1 cellular context compared by ENCODE assay signal in the genomic region with DNA sequence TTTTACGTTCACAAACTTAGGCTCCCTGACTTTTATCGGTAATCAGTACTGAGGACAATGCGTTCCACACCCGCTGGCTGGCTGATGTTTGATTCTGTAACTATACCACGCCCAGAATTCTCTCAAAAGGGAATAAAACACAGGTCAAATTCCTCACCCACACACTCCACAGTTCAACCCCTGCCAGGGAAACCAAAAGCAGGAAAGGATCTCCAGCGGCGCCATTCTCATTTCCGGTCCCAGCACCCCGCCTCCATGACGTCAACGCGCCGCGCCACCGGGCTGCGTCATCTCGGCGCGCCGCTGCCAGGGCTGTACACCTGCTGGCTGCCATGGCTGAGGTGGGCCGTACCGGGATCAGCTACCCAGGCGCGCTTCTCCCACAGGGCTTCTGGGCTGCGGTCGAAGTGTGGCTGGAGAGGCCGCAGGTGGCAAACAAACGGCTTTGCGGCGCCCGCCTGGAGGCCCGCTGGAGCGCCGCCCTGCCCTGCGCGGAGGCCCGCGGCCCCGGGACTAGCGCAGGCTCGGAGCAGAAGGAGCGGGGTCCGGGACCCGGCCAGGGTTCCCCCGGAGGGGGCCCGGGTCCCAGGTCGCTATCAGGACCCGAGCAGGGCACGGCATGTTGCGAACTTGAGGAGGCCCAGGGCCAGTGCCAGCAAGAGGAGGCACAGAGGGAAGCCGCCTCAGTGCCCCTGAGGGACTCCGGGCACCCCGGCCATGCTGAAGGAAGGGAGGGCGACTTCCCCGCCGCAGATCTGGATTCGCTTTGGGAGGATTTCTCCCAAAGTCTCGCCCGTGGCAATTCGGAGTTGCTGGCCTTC.
TF ChIP-seq lines count a peak whose summit lies in the region.

A gene (minus strand): TSS at position 233 of the 821 bp plus-strand sequence. CDS start 24,202 bp downstream, outside the sequence.
A gene with protein sequence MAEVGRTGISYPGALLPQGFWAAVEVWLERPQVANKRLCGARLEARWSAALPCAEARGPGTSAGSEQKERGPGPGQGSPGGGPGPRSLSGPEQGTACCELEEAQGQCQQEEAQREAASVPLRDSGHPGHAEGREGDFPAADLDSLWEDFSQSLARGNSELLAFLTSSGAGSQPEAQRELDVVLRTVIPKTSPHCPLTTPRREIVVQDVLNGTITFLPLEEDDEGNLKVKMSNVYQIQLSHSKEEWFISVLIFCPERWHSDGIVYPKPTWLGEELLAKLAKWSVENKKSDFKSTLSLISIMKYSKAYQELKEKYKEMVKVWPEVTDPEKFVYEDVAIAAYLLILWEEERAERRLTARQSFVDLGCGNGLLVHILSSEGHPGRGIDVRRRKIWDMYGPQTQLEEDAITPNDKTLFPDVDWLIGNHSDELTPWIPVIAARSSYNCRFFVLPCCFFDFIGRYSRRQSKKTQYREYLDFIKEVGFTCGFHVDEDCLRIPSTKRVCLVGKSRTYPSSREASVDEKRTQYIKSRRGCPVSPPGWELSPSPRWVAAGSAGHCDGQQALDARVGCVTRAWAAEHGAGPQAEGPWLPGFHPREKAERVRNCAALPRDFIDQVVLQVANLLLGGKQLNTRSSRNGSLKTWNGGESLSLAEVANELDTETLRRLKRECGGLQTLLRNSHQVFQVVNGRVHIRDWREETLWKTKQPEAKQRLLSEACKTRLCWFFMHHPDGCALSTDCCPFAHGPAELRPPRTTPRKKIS (plus strand): TSS at position 287 of the 821 bp plus-strand sequence. CDS start 46 bp downstream, at position 333.

TF ChIP-seq in HepG2, 621 proteins besides CTCF, POLR2A, EP300 and RAD21 (continued from another document and continues in another):
- TF ChIP-seq HDAC2 (CRISPR knock-in tag; IDR thresholded peaks at IDR 0.05) (peak; percentile 85), ZKSCAN8 (CRISPR knock-in tag; IDR thresholded peaks at IDR 0.05; ENCODE audit: borderline replicate concordance) (no peak), MXI1 (IDR thresholded peaks at IDR 0.05; ENCODE audit: borderline replicate concordance, low read depth, low read length) (peak; percentile 98; the same call in 2 of the 3 replicates), SALL2 (CRISPR knock-in tag; IDR thresholded peaks at IDR 0.05) (0 out of 2 replicates have a peak, but pooled peaks have one; percentile 48), ZNF235 (CRISPR knock-in tag; IDR thresholded peaks at IDR 0.05; ENCODE audit: borderline replicate concordance) (peak; percentile 61; the same call in 1 of the 2 replicates), SRF (IDR thresholded peaks at IDR 0.05; ENCODE audit: low read depth, low read length) (peak; percentile 84), ZNF850 (CRISPR knock-in tag; conservative IDR thresholded peaks at IDR 0.05) (no peak), ZNF724P (CRISPR knock-in tag; IDR thresholded peaks at IDR 0.05; ENCODE audit: borderline replicate concordance) (no peak; the same call in 1 of the 2 replicates), REXO4 (CRISPR knock-in tag; IDR thresholded peaks at IDR 0.05; ENCODE audit: borderline replicate concordance) (no peak), ZNF451 (CRISPR knock-in tag; IDR thresholded peaks at IDR 0.05) (0 out of 2 replicates have a peak, but pooled peaks have one; percentile 35), ZFP90 (CRISPR knock-in tag; IDR thresholded peaks at IDR 0.05; ENCODE audit: borderline replicate concordance) (peak; percentile 37; the same call in 1 of the 2 replicates), ZFY (CRISPR knock-in tag; IDR thresholded peaks at IDR 0.05) (peak; percentile 95), ZNF335 (CRISPR knock-in tag; IDR thresholded peaks at IDR 0.05) (0 out of 2 replicates have a peak, but pooled peaks have one; percentile 40), NFYB (CRISPR knock-in tag; IDR thresholded peaks at IDR 0.05) (0 out of 2 replicates have a peak, but pooled peaks have one; percentile 29), NFE2L1 (CRISPR knock-in tag; IDR thresholded peaks at IDR 0.05; ENCODE audit: borderline replicate concordance) (no peak), KDM4B (CRISPR knock-in tag; IDR thresholded peaks at IDR 0.05) (no peak), ZNF350 (CRISPR knock-in tag; IDR thresholded peaks at IDR 0.05; ENCODE audit: borderline replicate concordance, low read depth) (peak; percentile 58; the same call in 1 of the 2 replicates), SOX6 (IDR thresholded peaks at IDR 0.05) (no peak), SOX6 (CRISPR knock-in tag; IDR thresholded peaks at IDR 0.05) (peak; percentile 43), ZBTB21 (CRISPR knock-in tag; IDR thresholded peaks at IDR 0.05) (peak; percentile 86), ZNF317 (CRISPR knock-in tag; IDR thresholded peaks at IDR 0.05) (0 out of 2 replicates have a peak, but pooled peaks have one; percentile 33), ZNF234 (CRISPR knock-in tag; conservative IDR thresholded peaks at IDR 0.05) (no peak), ZNF761 (CRISPR knock-in tag; conservative IDR thresholded peaks at IDR 0.05) (0 out of 2 replicates have a peak, but pooled peaks have one; percentile 52), ATF7 (IDR thresholded peaks at IDR 0.05) (peak; percentile 71), ATF7 (CRISPR knock-in tag; IDR thresholded peaks at IDR 0.05) (peak; percentile 83; the same call in 1 of the 2 replicates), PHF8 (CRISPR knock-in tag; IDR thresholded peaks at IDR 0.05) (peak; percentile 87), TBX2 (CRISPR knock-in tag; IDR thresholded peaks at IDR 0.05; ENCODE audit: borderline replicate concordance) (peak; percentile 66), POLR2AphosphoS5 (IDR thresholded peaks at IDR 0.05; ENCODE audit: low read depth, low read length) (peak; percentile 83), SIN3B (IDR thresholded peaks at IDR 0.05; ENCODE audit: low read length) (peak; percentile 96), AHR (CRISPR knock-in tag; IDR thresholded peaks at IDR 0.05) (0 out of 2 replicates have a peak, but pooled peaks have one; percentile 28), ZNF652 (CRISPR knock-in tag; IDR thresholded peaks at IDR 0.05; ENCODE audit: borderline replicate concordance, low read depth) (no peak), ZNF333 (CRISPR knock-in tag; IDR thresholded peaks at IDR 0.05; ENCODE audit: borderline replicate concordance) (peak; percentile 77; the same call in 1 of the 2 replicates), SP4 (CRISPR knock-in tag; IDR thresholded peaks at IDR 0.05) (peak; percentile 93), ZNF207 (IDR thresholded peaks at IDR 0.05; ENCODE audit: borderline replicate concordance) (no peak), TP53 (CRISPR knock-in tag; conservative IDR thresholded peaks at IDR 0.05) (0 out of 2 replicates have a peak, but pooled peaks have one; percentile 66), ARID2 (CRISPR knock-in tag; IDR thresholded peaks at IDR 0.05; ENCODE audit: borderline replicate concordance) (no peak), ZNF776 (CRISPR knock-in tag; IDR thresholded peaks at IDR 0.05) (0 out of 2 replicates have a peak, but pooled peaks have one; percentile 75), ZBTB1 (CRISPR knock-in tag; IDR thresholded peaks at IDR 0.05; ENCODE audit: borderline replicate concordance) (no peak), ZFP41 (CRISPR knock-in tag; IDR thresholded peaks at IDR 0.05; ENCODE audit: borderline replicate concordance) (no peak), ZNF331 (CRISPR knock-in tag; IDR thresholded peaks at IDR 0.05) (peak; percentile 76), ETV5 (CRISPR knock-in tag; IDR thresholded peaks at IDR 0.05; ENCODE audit: borderline replicate concordance) (peak; percentile 85), TAF1 (CRISPR knock-in tag; IDR thresholded peaks at IDR 0.05) (peak; percentile 84), THAP11 (CRISPR knock-in tag; IDR thresholded peaks at IDR 0.05) (peak; percentile 95)
- TF ChIP-seq, protein P1, sequence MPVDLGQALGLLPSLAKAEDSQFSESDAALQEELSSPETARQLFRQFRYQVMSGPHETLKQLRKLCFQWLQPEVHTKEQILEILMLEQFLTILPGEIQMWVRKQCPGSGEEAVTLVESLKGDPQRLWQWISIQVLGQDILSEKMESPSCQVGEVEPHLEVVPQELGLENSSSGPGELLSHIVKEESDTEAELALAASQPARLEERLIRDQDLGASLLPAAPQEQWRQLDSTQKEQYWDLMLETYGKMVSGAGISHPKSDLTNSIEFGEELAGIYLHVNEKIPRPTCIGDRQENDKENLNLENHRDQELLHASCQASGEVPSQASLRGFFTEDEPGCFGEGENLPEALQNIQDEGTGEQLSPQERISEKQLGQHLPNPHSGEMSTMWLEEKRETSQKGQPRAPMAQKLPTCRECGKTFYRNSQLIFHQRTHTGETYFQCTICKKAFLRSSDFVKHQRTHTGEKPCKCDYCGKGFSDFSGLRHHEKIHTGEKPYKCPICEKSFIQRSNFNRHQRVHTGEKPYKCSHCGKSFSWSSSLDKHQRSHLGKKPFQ (CRISPR knock-in tag; IDR thresholded peaks at IDR 0.05; ENCODE audit: insufficient replicate concordance): no peak
- TF ChIP-seq, protein P2, sequence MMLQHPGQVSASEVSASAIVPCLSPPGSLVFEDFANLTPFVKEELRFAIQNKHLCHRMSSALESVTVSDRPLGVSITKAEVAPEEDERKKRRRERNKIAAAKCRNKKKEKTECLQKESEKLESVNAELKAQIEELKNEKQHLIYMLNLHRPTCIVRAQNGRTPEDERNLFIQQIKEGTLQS (CRISPR knock-in tag; IDR thresholded peaks at IDR 0.05): 0 out of 2 replicates have a peak, but pooled peaks have one; percentile 24
- TF ChIP-seq, protein P3, sequence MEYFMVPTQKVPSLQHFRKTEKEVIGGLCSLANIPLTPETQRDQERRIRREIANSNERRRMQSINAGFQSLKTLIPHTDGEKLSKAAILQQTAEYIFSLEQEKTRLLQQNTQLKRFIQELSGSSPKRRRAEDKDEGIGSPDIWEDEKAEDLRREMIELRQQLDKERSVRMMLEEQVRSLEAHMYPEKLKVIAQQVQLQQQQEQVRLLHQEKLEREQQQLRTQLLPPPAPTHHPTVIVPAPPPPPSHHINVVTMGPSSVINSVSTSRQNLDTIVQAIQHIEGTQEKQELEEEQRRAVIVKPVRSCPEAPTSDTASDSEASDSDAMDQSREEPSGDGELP (IDR thresholded peaks at IDR 0.05; ENCODE audit: borderline replicate concordance, low read depth): peak; percentile 71; the same call in 1 of the 2 replicates
- TF ChIP-seq, protein P4, sequence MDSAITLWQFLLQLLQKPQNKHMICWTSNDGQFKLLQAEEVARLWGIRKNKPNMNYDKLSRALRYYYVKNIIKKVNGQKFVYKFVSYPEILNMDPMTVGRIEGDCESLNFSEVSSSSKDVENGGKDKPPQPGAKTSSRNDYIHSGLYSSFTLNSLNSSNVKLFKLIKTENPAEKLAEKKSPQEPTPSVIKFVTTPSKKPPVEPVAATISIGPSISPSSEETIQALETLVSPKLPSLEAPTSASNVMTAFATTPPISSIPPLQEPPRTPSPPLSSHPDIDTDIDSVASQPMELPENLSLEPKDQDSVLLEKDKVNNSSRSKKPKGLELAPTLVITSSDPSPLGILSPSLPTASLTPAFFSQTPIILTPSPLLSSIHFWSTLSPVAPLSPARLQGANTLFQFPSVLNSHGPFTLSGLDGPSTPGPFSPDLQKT (CRISPR knock-in tag; IDR thresholded peaks at IDR 0.05; ENCODE audit: borderline replicate concordance): peak; percentile 95; the same call in 1 of the 2 replicates
- TF ChIP-seq, protein P5, sequence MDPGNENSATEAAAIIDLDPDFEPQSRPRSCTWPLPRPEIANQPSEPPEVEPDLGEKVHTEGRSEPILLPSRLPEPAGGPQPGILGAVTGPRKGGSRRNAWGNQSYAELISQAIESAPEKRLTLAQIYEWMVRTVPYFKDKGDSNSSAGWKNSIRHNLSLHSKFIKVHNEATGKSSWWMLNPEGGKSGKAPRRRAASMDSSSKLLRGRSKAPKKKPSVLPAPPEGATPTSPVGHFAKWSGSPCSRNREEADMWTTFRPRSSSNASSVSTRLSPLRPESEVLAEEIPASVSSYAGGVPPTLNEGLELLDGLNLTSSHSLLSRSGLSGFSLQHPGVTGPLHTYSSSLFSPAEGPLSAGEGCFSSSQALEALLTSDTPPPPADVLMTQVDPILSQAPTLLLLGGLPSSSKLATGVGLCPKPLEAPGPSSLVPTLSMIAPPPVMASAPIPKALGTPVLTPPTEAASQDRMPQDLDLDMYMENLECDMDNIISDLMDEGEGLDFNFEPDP (CRISPR knock-in tag; conservative IDR thresholded peaks at IDR 0.05): 0 out of 2 replicates have a peak, but pooled peaks have one; percentile 79
- TF ChIP-seq, protein P6, sequence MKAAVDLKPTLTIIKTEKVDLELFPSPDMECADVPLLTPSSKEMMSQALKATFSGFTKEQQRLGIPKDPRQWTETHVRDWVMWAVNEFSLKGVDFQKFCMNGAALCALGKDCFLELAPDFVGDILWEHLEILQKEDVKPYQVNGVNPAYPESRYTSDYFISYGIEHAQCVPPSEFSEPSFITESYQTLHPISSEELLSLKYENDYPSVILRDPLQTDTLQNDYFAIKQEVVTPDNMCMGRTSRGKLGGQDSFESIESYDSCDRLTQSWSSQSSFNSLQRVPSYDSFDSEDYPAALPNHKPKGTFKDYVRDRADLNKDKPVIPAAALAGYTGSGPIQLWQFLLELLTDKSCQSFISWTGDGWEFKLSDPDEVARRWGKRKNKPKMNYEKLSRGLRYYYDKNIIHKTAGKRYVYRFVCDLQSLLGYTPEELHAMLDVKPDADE (CRISPR knock-in tag; IDR thresholded peaks at IDR 0.05): 0 out of 2 replicates have a peak, but pooled peaks have one; percentile 39
- TF ChIP-seq, protein P7, sequence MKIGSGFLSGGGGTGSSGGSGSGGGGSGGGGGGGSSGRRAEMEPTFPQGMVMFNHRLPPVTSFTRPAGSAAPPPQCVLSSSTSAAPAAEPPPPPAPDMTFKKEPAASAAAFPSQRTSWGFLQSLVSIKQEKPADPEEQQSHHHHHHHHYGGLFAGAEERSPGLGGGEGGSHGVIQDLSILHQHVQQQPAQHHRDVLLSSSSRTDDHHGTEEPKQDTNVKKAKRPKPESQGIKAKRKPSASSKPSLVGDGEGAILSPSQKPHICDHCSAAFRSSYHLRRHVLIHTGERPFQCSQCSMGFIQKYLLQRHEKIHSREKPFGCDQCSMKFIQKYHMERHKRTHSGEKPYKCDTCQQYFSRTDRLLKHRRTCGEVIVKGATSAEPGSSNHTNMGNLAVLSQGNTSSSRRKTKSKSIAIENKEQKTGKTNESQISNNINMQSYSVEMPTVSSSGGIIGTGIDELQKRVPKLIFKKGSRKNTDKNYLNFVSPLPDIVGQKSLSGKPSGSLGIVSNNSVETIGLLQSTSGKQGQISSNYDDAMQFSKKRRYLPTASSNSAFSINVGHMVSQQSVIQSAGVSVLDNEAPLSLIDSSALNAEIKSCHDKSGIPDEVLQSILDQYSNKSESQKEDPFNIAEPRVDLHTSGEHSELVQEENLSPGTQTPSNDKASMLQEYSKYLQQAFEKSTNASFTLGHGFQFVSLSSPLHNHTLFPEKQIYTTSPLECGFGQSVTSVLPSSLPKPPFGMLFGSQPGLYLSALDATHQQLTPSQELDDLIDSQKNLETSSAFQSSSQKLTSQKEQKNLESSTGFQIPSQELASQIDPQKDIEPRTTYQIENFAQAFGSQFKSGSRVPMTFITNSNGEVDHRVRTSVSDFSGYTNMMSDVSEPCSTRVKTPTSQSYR (CRISPR knock-in tag; IDR thresholded peaks at IDR 0.05; ENCODE audit: borderline replicate concordance): peak; percentile 40; the same call in 1 of the 2 replicates
- TF ChIP-seq, protein P8, sequence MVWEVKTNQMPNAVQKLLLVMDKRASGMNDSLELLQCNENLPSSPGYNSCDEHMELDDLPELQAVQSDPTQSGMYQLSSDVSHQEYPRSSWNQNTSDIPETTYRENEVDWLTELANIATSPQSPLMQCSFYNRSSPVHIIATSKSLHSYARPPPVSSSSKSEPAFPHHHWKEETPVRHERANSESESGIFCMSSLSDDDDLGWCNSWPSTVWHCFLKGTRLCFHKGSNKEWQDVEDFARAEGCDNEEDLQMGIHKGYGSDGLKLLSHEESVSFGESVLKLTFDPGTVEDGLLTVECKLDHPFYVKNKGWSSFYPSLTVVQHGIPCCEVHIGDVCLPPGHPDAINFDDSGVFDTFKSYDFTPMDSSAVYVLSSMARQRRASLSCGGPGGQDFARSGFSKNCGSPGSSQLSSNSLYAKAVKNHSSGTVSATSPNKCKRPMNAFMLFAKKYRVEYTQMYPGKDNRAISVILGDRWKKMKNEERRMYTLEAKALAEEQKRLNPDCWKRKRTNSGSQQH (CRISPR knock-in tag; IDR thresholded peaks at IDR 0.05; ENCODE audit: low read depth): peak; percentile 88
